ENCODE assay signal across 10 cellular contexts in the genomic region with DNA sequence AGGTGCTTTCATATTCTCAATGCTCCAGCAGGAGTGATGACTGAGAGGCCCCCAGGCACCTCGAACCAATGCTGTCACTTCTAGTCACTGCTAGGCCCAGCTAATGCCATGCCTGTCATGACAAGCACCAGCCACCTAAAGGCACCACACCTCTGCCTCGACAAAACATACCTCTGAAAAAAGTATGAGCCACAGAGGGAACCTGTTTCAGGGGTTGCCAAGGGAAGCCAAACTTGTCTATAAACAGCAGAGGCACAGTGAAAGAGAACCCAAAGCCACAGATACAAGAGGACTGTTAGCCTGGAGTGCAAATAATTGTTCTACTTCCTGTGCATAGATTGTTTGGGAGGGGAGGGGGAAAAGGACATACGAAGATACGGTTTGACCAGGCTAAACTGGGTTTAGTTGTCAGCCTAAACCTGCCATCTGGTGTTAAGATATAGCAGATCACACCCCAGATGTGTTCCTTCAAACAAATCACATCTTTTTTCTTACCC. TPM values are rescaled to one million over a fixed set of nuclear protein-coding genes. Genes with fewer than 3 reads are reported as not detected.
A peak's percentile ranks its signal among the peaks of the same experiment; 100 is the strongest.
DNase-seq lines count a peak whose midpoint lies in the region; ATAC-seq and TF ChIP-seq lines count a peak whose summit lies in the region.
"Had no signal": no experiment of that assay in that cellular context is flagged by ENCODE, and none has a peak within 500 bp of the region (broad histone marks: within the 10 kb centered on the region; RNA-seq: fewer than 3 reads in every experiment).

No MANE protein-coding gene starts in this region.

- DNase-seq in DMS53 (lab: John Stamatoyannopoulos, UW): peak; percentile 42
- no peak for DNase-seq in DMS53 treated with DMSO at 0.1 percent for 48 hours (lab: John Stamatoyannopoulos, UW; ENCODE audit: unreplicated experiment)
- DNase-seq in SJCRH30: peak in 1 of 2 experiments; percentile 39
- DNase-seq in fibroblast of lung (ENCODE audit: low read depth in 2 of 2): peak; percentile 55 to 78
- DNase-seq in suprapubic skin (ENCODE audit: low spot score in 2 of 2): peak in 1 of 2 donors; percentile 64
- DNase-seq in T-helper 9 cell: no peak
- no peak for DNase-seq in activated effector memory CD4-positive, alpha-beta T cell treated with Interleukin-2 at 50 U/mL for 16 hours
- DNase-seq: glutamatergic neuron had no signal

- H3K27me3 ChIP-seq in SJCRH30 (no peaks in the 10 kb centered on the region), fibroblast of lung (ENCODE audit: control insufficient read depth, insufficient read depth, low read length) (no peaks in the 10 kb centered on the region), suprapubic skin (no peaks in the 10 kb centered on the region)

- H3K9ac ChIP-seq in fibroblast of lung (ENCODE audit: insufficient read depth, low read length): no peak overlapping the region

- no peaks in the 10 kb centered on the region for H4K20me1 ChIP-seq in fibroblast of lung (ENCODE audit: control insufficient read depth, extremely low read depth, insufficient read depth, low read length)

- H2AFZ ChIP-seq in fibroblast of lung (ENCODE audit: low read length): no peak overlapping the region

- peak overlapping the region; percentile 79 for H3K4me2 ChIP-seq in fibroblast of lung (ENCODE audit: extremely low read depth, insufficient read depth, low read length)

- no peak for TF ChIP-seq EP300 in suprapubic skin (IDR thresholded peaks at IDR 0.05)

- no peak overlapping the region for H3K4me3 ChIP-seq in SJCRH30
- H3K4me3 ChIP-seq in fibroblast of lung (replicated peaks in 1 of 4; ENCODE audit: control extremely low read depth in 1 of 4, insufficient read depth in 1 of 4, low read depth in 3 of 4, low read length in 4 of 4): no peak overlapping the region
- H3K4me3 ChIP-seq in suprapubic skin: no peak overlapping the region

- 32% methylated on average over 4 of the region's 4 CpGs for WGBS in suprapubic skin

- no peak for ATAC-seq in HG03108 (IDR thresholded peaks at IDR 0.05; ENCODE audit: unreplicated experiment)

- H3K36me3 ChIP-seq in SJCRH30: no peaks in the 10 kb centered on the region
- no peaks in the 10 kb centered on the region for H3K36me3 ChIP-seq in fibroblast of lung (ENCODE audit: control insufficient read depth, insufficient read depth, low read length)
- no peaks in the 10 kb centered on the region for H3K36me3 ChIP-seq in suprapubic skin

- peak overlapping the region; percentile 67 for H3K27ac ChIP-seq in SJCRH30
- peak overlapping the region; percentile 76 for H3K27ac ChIP-seq in fibroblast of lung (ENCODE audit: insufficient read depth, low read length)
- peak overlapping the region; percentile 0 for H3K27ac ChIP-seq in suprapubic skin
- H3K27ac ChIP-seq: 22Rv1 had no signal

- no peak for TF ChIP-seq POLR2A in suprapubic skin (IDR thresholded peaks at IDR 0.05)

- H3K9me3 ChIP-seq in SJCRH30 (replicated peaks) (no peaks in the 10 kb centered on the region), fibroblast of lung (ENCODE audit: control insufficient read depth, insufficient read depth, low read depth, low read length) (no peaks in the 10 kb centered on the region), suprapubic skin (no peaks in the 10 kb centered on the region)

- H3K79me2 ChIP-seq in fibroblast of lung (ENCODE audit: control insufficient read depth, insufficient read depth, low read length): peaks cover 30% of the 10 kb centered on the region

- peaks cover 36% of the 10 kb centered on the region for H3K4me1 ChIP-seq in SJCRH30
- peaks cover 32% of the 10 kb centered on the region for H3K4me1 ChIP-seq in fibroblast of lung (ENCODE audit: control insufficient read depth, extremely low read depth, insufficient read depth, low read length)
- H3K4me1 ChIP-seq in suprapubic skin: peaks cover 27% of the 10 kb centered on the region

- TF ChIP-seq CTCF in fibroblast of lung (conservative IDR thresholded peaks at IDR 0.05 in 1 of 2, IDR thresholded peaks at IDR 0.05 in 1 of 2; ENCODE audit: low read depth in 1 of 2, low read length in 2 of 2) (no peak), suprapubic skin (IDR thresholded peaks at IDR 0.05) (no peak)

RNA-seq across cellular contexts. Expression of a gene that starts 45.9 kb away (rescaled TPM):
- total RNA-seq in SJCRH30 (2014; rRNA removed; shearing (Covaris generic)): 13.1 and 16.1 TPM in 2 replicates
- total RNA-seq in fibroblast of lung (34.7 and 36.2 TPM in 2 replicates), suprapubic skin (10 to 100 TPM in 2 of 4 donors, 1 to 10 TPM in 2; 6.5 to 12.3 (median 8.9) TPM)
- polyA plus RNA-seq in fibroblast of lung: 27.5 and 39.1 TPM in 2 replicates
- 21.8 and 31.2 TPM in 2 replicates for polyA plus RNA-seq in fibroblast of lung (2012)
- polyA minus RNA-seq in fibroblast of lung (ENCODE audit: low replicate concordance): 64.8 and 148 TPM in 2 replicates

Comparison
In these comparisons a context has a peak if more than half of its experiments do, and no peak if none do; other contexts are left out.
1. DNase-seq: peak in DMS53 (single experiment) and fibroblast of lung (2 of 2); none in DMS53 treated with DMSO at 0.1 percent for 48 hours (single experiment), T-helper 9 cell (single experiment) and activated effector memory CD4-positive, alpha-beta T cell treated with Interleukin-2 at 50 U/mL for 16 hours (single experiment).
2. H3K27ac ChIP-seq: peak in every context shown above with its lines; median percentile 76 in fibroblast of lung; 67 in SJCRH30; 0 in suprapubic skin.